Comparison of ENCODE assay signal across 9 cellular contexts in the genomic region with DNA sequence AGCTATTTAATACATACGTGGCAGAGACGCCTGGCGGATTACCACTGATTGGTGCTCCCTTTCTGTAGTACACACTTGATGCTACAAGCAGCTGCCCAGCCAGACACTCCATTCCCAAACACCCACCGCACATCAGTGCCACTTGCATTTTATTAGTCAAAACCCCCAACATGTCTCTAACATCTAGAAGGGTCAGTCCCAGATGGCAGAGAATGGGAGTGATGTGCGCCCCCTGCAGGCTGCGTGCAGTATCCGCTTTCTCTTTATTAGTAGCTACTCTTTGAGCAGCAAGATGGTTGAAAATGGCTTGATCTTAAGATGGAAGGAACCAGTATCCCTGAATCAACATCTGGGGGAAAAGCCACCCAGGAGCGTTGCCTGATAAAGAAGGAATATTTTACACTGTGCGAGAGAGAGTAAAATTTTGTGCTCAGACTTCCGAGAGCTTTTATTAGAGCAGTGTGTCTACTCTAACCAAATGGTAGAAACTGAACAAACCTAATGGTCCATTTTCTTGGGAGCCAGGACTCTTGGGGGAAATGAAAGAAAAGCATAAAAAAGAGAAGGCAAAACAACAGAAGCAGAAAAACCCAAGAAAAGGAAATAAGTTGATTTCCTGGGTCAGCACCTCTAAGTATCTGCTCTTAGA.
DNase-seq lines count a peak whose midpoint lies in the region; ATAC-seq, FAIRE-seq and TF ChIP-seq lines count a peak whose summit lies in the region.
"Had no signal": no experiment of that assay in that cellular context is flagged by ENCODE, and none has a peak within 500 bp of the region (broad histone marks: within the 10 kb centered on the region; RNA-seq: fewer than 3 reads in every experiment).

No MANE protein-coding gene starts in this region.

- no peaks in the 10 kb centered on the region for H3K36me3 Mint-ChIP-seq in activated CD8-positive, alpha-beta T cell treated with anti-CD3 and anti-CD28 coated beads for 36 hours (ENCODE audit: low read depth)

- no peak for FAIRE-seq in keratinocyte (lab: Jason Lieb, UNC)

- H4K20me1 ChIP-seq in keratinocyte (ENCODE audit: control insufficient read depth, extremely low read depth, insufficient read depth, low read length): no peaks in the 10 kb centered on the region

- no peak overlapping the region for H2AFZ ChIP-seq in keratinocyte (ENCODE audit: control insufficient read depth, low read length)
- H2AFZ ChIP-seq: parathyroid adenoma had no signal

- H3K4me3 ChIP-seq in BJ (ENCODE audit: low read depth, low read length) (no peak overlapping the region), keratinocyte (ENCODE audit: control insufficient read depth in 2 of 3, extremely low read depth in 1 of 3, insufficient read depth in 2 of 3, low read depth in 1 of 3, low read length in 3 of 3) (no peak overlapping the region), Peyer's patch (no peak overlapping the region)

- no peaks in the 10 kb centered on the region for H3K4me1 Mint-ChIP-seq in activated CD8-positive, alpha-beta T cell treated with anti-CD3 and anti-CD28 coated beads for 36 hours (ENCODE audit: low read depth)

- H3K27me3 ChIP-seq in BJ (ENCODE audit: control insufficient read depth, insufficient read depth, low read length) (no peaks in the 10 kb centered on the region; the same call in 1 of the 2 replicates), keratinocyte (ENCODE audit: control insufficient read depth, extremely low read depth, insufficient read depth, low read length) (no peaks in the 10 kb centered on the region), Peyer's patch (no peaks in the 10 kb centered on the region)

- dilution Hi-C loops in keratinocyte (cut with MboI; ENCODE audit: extremely low pct_ligation_motif_present, low sequenced_read_pairs): no loop called here

- peaks cover 1% of the 10 kb centered on the region for H3K27me3 Mint-ChIP-seq in activated CD8-positive, alpha-beta T cell treated with anti-CD3 and anti-CD28 coated beads for 36 hours

- H3K27ac ChIP-seq in keratinocyte (ENCODE audit: control insufficient read depth, insufficient read depth, low read length): no peak overlapping the region
- no peak overlapping the region for H3K27ac ChIP-seq in Peyer's patch
- H3K27ac ChIP-seq: parathyroid adenoma had no signal

- peak; percentile 52 for TF ChIP-seq CTCF in BJ (IDR thresholded peaks at IDR 0.05; ENCODE audit: insufficient read depth, low read depth, low read length)
- peak; percentile 59 for TF ChIP-seq CTCF in activated CD8-positive, alpha-beta T cell treated with anti-CD3 and anti-CD28 coated beads for 36 hours (IDR thresholded peaks at IDR 0.05)
- TF ChIP-seq CTCF in keratinocyte (optimal IDR thresholded peaks at IDR 0.05 in 1 of 3, IDR thresholded peaks at IDR 0.05 in 1 of 3, conservative IDR thresholded peaks at IDR 0.05 in 1 of 3; ENCODE audit: extremely low read depth in 1 of 3, insufficient read depth in 2 of 3, low read length in 3 of 3): peak; percentile 36 to 69 (median 55)
- TF ChIP-seq CTCF in Peyer's patch (IDR thresholded peaks at IDR 0.05): peak in 2 of 6 experiments; percentile 13 to 15

- peak; percentile 42 for ATAC-seq in activated CD8-positive, alpha-beta T cell treated with anti-CD3 and anti-CD28 coated beads for 36 hours
- ATAC-seq in HG03520 (IDR thresholded peaks at IDR 0.05; ENCODE audit: unreplicated experiment): no peak

- no peaks in the 10 kb centered on the region for H3K9me1 ChIP-seq in keratinocyte (ENCODE audit: control insufficient read depth, extremely low read depth, insufficient read depth, low read length)

- H3K36me3 ChIP-seq in BJ (ENCODE audit: control insufficient read depth, insufficient read depth, low read length) (no peaks in the 10 kb centered on the region), keratinocyte (ENCODE audit: control insufficient read depth in 2 of 2, extremely low read depth in 1 of 2, insufficient read depth in 2 of 2, low read length in 2 of 2) (no peaks in the 10 kb centered on the region), Peyer's patch (no peaks in the 10 kb centered on the region)

- no peak for TF ChIP-seq POLR2A in Peyer's patch (IDR thresholded peaks at IDR 0.05)

- H3K4me3 Mint-ChIP-seq in activated CD8-positive, alpha-beta T cell treated with anti-CD3 and anti-CD28 coated beads for 36 hours: no peak overlapping the region

- no peaks in the 10 kb centered on the region for H3K79me2 ChIP-seq in keratinocyte (ENCODE audit: control insufficient read depth, insufficient read depth, low read length)
- H3K79me2 ChIP-seq: parathyroid adenoma had no signal

- POLR2A ChIA-PET in BJ (lab: Charles Lee): no interaction called here
- POLR2A ChIA-PET in activated CD8-positive, alpha-beta T cell treated with anti-CD3 and anti-CD28 coated beads for 36 hours (lab: Charles Lee): no interaction called here

- no peak overlapping the region for H3K27ac Mint-ChIP-seq in activated CD8-positive, alpha-beta T cell treated with anti-CD3 and anti-CD28 coated beads for 36 hours

- no peaks in the 10 kb centered on the region for H3K9me3 ChIP-seq in keratinocyte (ENCODE audit: control insufficient read depth, low read depth, low read length)
- H3K9me3 ChIP-seq in Peyer's patch: no peaks in the 10 kb centered on the region

- CTCF ChIA-PET in BJ (lab: Yijun Ruan, JAX): interaction anchor here (0.6 to 1.9 kb wide), 13 partner anchors 9 to 835 kb away, joined by 3 to 11 read pairs (median 3); no protein-coding TSS in a partner anchor
- CTCF ChIA-PET in activated CD8-positive, alpha-beta T cell treated with anti-CD3 and anti-CD28 coated beads for 36 hours (lab: Charles Lee): interaction anchor here (0.6 to 2.5 kb wide), 20 partner anchors 9 to 542 kb away, joined by 3 to 35 read pairs (median 3); no protein-coding TSS in a partner anchor

- no peaks in the 10 kb centered on the region for H3K9me3 Mint-ChIP-seq in activated CD8-positive, alpha-beta T cell treated with anti-CD3 and anti-CD28 coated beads for 36 hours

- intact Hi-C loops in activated CD8-positive, alpha-beta T cell treated with anti-CD3 and anti-CD28 coated beads for 36 hours (cut with micrococcal nuclease): no loop called here

- H3K4me1 ChIP-seq in keratinocyte (ENCODE audit: control insufficient read depth, extremely low read depth, insufficient read depth, low read length) (no peaks in the 10 kb centered on the region), Peyer's patch (no peaks in the 10 kb centered on the region)
- H3K4me1 ChIP-seq: parathyroid adenoma had no signal

- no peak overlapping the region for H3K9ac ChIP-seq in keratinocyte (ENCODE audit: control insufficient read depth, extremely low read depth, insufficient read depth, low read length)
- H3K9ac ChIP-seq: parathyroid adenoma had no signal

- DNase-seq in BJ (ENCODE audit: low read depth): no peak
- peak; percentile 15 for DNase-seq in HCEC 1CT
- peak; percentile 53 for DNase-seq in activated CD8-positive, alpha-beta T cell treated with anti-CD3 and anti-CD28 coated beads for 36 hours
- no peak for DNase-seq in keratinocyte (ENCODE audit: low read depth, low spot score)
- no peak for DNase-seq in nucleus accumbens (lab: John Stamatoyannopoulos, UW)
- no peak for DNase-seq in Peyer's patch
- no peak for DNase-seq in superior temporal gyrus (ENCODE audit: extremely low spot score)

- H3K4me2 ChIP-seq in keratinocyte (ENCODE audit: control insufficient read depth, extremely low read depth, insufficient read depth, low read depth, low read length): no peak overlapping the region

Comparison
In these comparisons a context has a peak if more than half of its experiments do, and no peak if none do; other contexts are left out.
1. DNase-seq: peak in HCEC 1CT (single experiment) and activated CD8-positive, alpha-beta T cell treated with anti-CD3 and anti-CD28 coated beads for 36 hours (single experiment); none in BJ (single experiment), keratinocyte (single experiment), nucleus accumbens (0 of 56), Peyer's patch (0 of 3) and superior temporal gyrus (single experiment).